Comparison of ENCODE assay signal across 15 cellular contexts in genomic region chr12:23921099-23921846, GRCh38. TPM values are rescaled to one million over a fixed set of nuclear protein-coding genes. Genes with fewer than 3 reads are reported as not detected.
DNase-seq lines count a peak whose midpoint lies in the region; ATAC-seq and TF ChIP-seq lines count a peak whose summit lies in the region.
"Had no signal": no experiment of that assay in that cellular context is flagged by ENCODE, and none has a peak within 500 bp of the region (broad histone marks: within the 10 kb centered on the region; RNA-seq: fewer than 3 reads in every experiment).

No MANE protein-coding gene starts in this region.

- no peaks in the 10 kb centered on the region for H3K27me3 ChIP-seq in right cardiac atrium (ENCODE audit: control insufficient read depth, insufficient read depth)
- H3K27me3 ChIP-seq: colonic mucosa had no signal

- no peak overlapping the region for H3K27ac ChIP-seq in right cardiac atrium (ENCODE audit: low read length)
- H3K27ac ChIP-seq: colonic mucosa had no signal

- intact Hi-C loops in right cardiac atrium (cut with DNase I), result no loop called here
- intact Hi-C loops in cardiac septum (cut with DNase I), result no loop called here

- H3K4me1 ChIP-seq in right cardiac atrium (ENCODE audit: control insufficient read depth, insufficient read depth, low read length), result no peaks in the 10 kb centered on the region
- H3K4me1 ChIP-seq: colonic mucosa had no signal

- peak overlapping the region; percentile 50 for H3K4me3 ChIP-seq in right cardiac atrium (ENCODE audit: low read length)
- H3K4me3 ChIP-seq in WI38 (ENCODE audit: low read depth, low read length), result 0 out of 2 replicates have a peak overlapping the region, but pooled peaks have one; percentile 8
- no peak overlapping the region for H3K4me3 ChIP-seq in fibroblast of villous mesenchyme (ENCODE audit: low read depth, low read length)
- H3K4me3 ChIP-seq: colonic mucosa, skin epidermis had no signal

- 66% methylated on average over 5 of the region's 5 CpGs for WGBS in right cardiac atrium

- no peaks in the 10 kb centered on the region for H3K9me3 ChIP-seq in right cardiac atrium (ENCODE audit: control insufficient read depth, low read length)
- H3K9me3 ChIP-seq: colonic mucosa had no signal

- ATAC-seq in right cardiac atrium (no peak), GM21360 (IDR thresholded peaks at IDR 0.05; ENCODE audit: unreplicated experiment) (no peak)
- ATAC-seq: stimulated activated memory B cell treated with anti-CD40 and anti-IgM and Interleukin-4, amounts not matched to agents 10 μg/mL and 1 μg/mL and 100 μg/mL, for 72 hours had no signal

- DNase-seq in right cardiac atrium (no peak), cardiac septum (ENCODE audit: low spot score) (no peak), fibroblast of villous mesenchyme (ENCODE audit: low read depth) (peak; percentile 16), NCI-H146 treated with DMSO at 0.1 percent for 48 hours (lab: John Stamatoyannopoulos, UW; ENCODE audit: unreplicated experiment) (no peak), NCI-H1436 (lab: John Stamatoyannopoulos, UW) (no peak), NCI-H82 treated with DMSO at 0.1 percent for 48 hours (lab: John Stamatoyannopoulos, UW; ENCODE audit: unreplicated experiment) (no peak)
- DNase-seq: colonic mucosa, kidney glomerular epithelial cell, NCI-H1436 treated with DMSO at 0.1 percent for 48 hours, NCI-H2227 treated with DMSO at 0.1 percent for 48 hours had no signal

- no peak for TF ChIP-seq CTCF in WI38 (IDR thresholded peaks at IDR 0.05; ENCODE audit: low read depth, low read length)
- TF ChIP-seq CTCF in fibroblast of villous mesenchyme (IDR thresholded peaks at IDR 0.05; ENCODE audit: insufficient read depth, low read depth, low read length), result no peak

RNA-seq across cellular contexts. Expression of gene SOX5, which starts 28.2 kb away (rescaled TPM):
- total RNA-seq in right cardiac atrium (10 to 100 TPM in 2 of 4 donors, 1 to 10 TPM in 2; 9.9 to 14.3 (median 12.0) TPM), cardiac septum (2.2 TPM), fibroblast of villous mesenchyme (13.8 and 16.8 TPM in 2 replicates)
- polyA plus RNA-seq in right cardiac atrium, result 1.9 TPM
- total RNA-seq: CD4-positive, alpha-beta memory T cell had no signal
